ENCODE assay signal across 8 cellular contexts in the genomic region with DNA sequence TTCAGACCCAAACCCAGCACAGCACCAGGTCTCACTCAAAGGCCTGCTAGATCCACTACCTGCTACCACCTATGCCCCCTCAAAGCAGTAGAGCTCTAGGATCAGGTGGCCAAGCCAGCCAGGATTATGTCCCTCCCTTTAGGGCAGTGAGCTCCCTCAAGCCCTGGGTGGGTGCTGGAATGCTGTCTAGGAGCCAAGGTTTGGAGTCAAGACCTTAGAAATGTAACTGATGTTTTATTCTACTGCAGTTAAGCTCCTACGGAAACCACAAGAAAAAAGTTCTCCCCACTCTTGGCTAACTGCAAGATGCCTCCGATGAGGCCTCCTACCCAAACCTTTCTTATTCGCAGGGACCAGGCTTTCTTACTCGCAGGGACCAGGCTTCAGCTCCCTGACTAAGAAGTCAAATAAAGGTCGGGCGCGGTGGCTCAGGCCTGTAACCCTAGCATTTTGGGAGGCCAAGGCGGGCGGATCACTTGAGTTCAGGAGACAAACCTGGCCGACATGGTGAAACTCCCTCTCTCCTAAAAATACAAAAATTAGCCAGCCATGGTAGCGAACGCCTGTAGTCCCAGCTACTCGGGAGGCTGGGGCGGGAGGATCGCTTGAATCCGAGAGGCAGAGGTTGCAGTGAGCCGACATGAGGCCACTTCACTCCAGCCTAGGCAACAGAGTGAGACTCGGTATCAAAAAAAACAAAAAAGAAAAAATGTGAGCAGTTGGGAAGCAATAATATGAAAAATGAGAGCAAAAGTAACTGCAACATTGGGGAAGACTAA. TPM values are rescaled to one million over a fixed set of nuclear protein-coding genes. Genes with fewer than 3 reads are reported as not detected.
DNase-seq lines count a peak whose midpoint lies in the region; ATAC-seq, FAIRE-seq and TF ChIP-seq lines count a peak whose summit lies in the region.

No MANE protein-coding gene starts in this region.

- no peaks in the 10 kb centered on the region for H3K9me3 ChIP-seq in HUES64 (ENCODE audit: insufficient read depth, low read depth, low read length)
- H3K9me3 ChIP-seq in breast epithelium = no peaks in the 10 kb centered on the region
- no peaks in the 10 kb centered on the region for H3K9me3 ChIP-seq in muscle layer of colon (ENCODE audit: low read length)

- WGBS in HUES64 = 78% methylated on average over 18 of the region's 18 CpGs

- TF ChIP-seq CTCF in 22Rv1 (IDR thresholded peaks at IDR 0.05) (no peak), breast epithelium (IDR thresholded peaks at IDR 0.05) (no peak)

- peaks cover 21% of the 10 kb centered on the region for H3K27me3 ChIP-seq in HUES64 (ENCODE audit: insufficient read depth, low read length)
- H3K27me3 ChIP-seq in breast epithelium = no peaks in the 10 kb centered on the region
- H3K27me3 ChIP-seq in muscle layer of colon (ENCODE audit: control insufficient read depth in 1 of 2, insufficient read depth in 2 of 2, low read length in 2 of 2) = no peaks in the 10 kb centered on the region

- H3K9ac ChIP-seq in HUES64 (ENCODE audit: low read depth, low read length) = no peak overlapping the region
- H3K9ac ChIP-seq in muscle layer of colon (ENCODE audit: low read length) = no peak overlapping the region

- DNase-seq in breast epithelium (ENCODE audit: low spot score in 2 of 2) = no peak
- no peak for DNase-seq in urothelium cell line (ENCODE audit: low spot score)
- no peak for DNase-seq in NCI-H1694 (lab: John Stamatoyannopoulos, UW)
- no peak for DNase-seq in posterior cingulate gyrus

- no peaks in the 10 kb centered on the region for H3K36me3 ChIP-seq in HUES64 (ENCODE audit: insufficient read depth, low read length)
- no peaks in the 10 kb centered on the region for H3K36me3 ChIP-seq in breast epithelium
- H3K36me3 ChIP-seq in muscle layer of colon (ENCODE audit: insufficient read depth, low read length) = no peaks in the 10 kb centered on the region

- ATAC-seq in GM18520 (IDR thresholded peaks at IDR 0.05; ENCODE audit: unreplicated experiment) = no peak

- no peak overlapping the region for H3K4me3 ChIP-seq in HUES64 (ENCODE audit: low read length)
- H3K4me3 ChIP-seq in breast epithelium = peak overlapping the region in 2 of 3 donors; percentile 70 to 85
- H3K4me3 ChIP-seq in muscle layer of colon (ENCODE audit: low read depth in 1 of 2, low read length in 2 of 2) = peak overlapping the region in 1 of 2 donors; percentile 46

- no peak for TF ChIP-seq POLR2A in breast epithelium (IDR thresholded peaks at IDR 0.05)

- no peak for FAIRE-seq in urothelium cell line (lab: Jason Lieb, UNC)

- H3K4me1 ChIP-seq in HUES64 (ENCODE audit: insufficient read depth, low read length) = peaks cover 12% of the 10 kb centered on the region
- peaks cover 4 to 5% of the 10 kb centered on the region in 2 donors for H3K4me1 ChIP-seq in breast epithelium
- H3K4me1 ChIP-seq in muscle layer of colon (ENCODE audit: insufficient read depth, low read length) = peaks cover 17% of the 10 kb centered on the region

- peak overlapping the region; percentile 100 for H3K27ac ChIP-seq in 22Rv1
- peak overlapping the region; percentile 44; the same call in 1 of the 2 replicates for H3K27ac ChIP-seq in HUES64 (ENCODE audit: low read depth, low read length)
- peak overlapping the region; percentile 100 for H3K27ac ChIP-seq in breast epithelium
- H3K27ac ChIP-seq in muscle layer of colon (ENCODE audit: low read depth, low read length) = peak overlapping the region; percentile 97

- intact Hi-C loops in breast epithelium (cut with DNase I; ENCODE audit: low total_unique reads) (no loop called here), posterior cingulate gyrus (cut with DNase I) (no loop called here)

RNA-seq across cellular contexts. Expression of a gene that starts 31.8 kb away (rescaled TPM):
- polyA plus RNA-seq in HUES64 (2013, experiment 1 of 2) = 6.8 TPM
- polyA plus RNA-seq in HUES64 (2013, experiment 2 of 2) = 8.7 TPM
- total RNA-seq in breast epithelium = 10 to 100 TPM in 1 of 3 donors, 1 to 10 TPM in 2; 6.1 to 15.4 (median 7.2) TPM

Comparison
In these comparisons a context has a peak if more than half of its experiments do, and no peak if none do; other contexts are left out.
1. H3K27ac ChIP-seq: peak in every context shown above with its lines; median percentile 100 in 22Rv1; 100 in breast epithelium; 97 in muscle layer of colon; 44 in HUES64.